1 cellular context compared by ENCODE assay signal in the genomic region with DNA sequence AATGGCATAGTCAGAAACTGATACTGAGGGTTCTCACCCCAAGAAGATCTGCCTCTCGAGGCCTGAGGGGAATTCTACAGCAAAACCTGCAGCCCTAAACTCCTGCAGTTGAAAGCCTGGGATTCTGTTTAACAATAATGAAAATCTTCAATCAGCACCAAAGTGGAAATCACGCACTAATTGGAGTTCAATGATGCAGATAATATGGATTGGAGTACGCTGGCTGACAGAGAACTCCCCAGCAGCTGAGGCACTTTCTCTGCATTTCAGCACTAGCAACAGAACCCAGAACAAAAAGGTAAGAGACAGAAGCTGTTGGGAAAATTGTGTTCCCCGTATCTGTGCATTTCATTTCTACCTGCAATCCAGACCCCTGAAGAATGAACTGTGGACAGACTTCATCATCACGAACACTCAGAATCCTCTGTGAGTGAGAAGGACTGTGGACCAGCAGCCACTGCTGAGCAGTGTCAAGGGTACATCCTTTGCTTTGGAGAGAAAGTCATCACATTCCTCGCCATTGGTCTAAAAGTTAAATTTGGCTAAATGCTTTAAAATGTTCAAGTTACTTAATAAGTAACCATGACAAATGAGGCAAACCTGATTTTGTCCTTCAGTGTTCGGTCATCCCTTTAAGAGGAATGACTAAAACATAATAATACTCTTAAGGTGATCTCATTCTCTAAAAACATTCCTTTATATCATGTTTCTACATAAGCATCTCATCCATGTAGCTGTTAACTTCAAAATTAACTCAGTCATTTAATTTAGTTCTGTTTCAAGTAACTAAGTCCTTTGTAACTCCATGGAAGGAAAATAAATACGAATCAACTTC.
TF ChIP-seq lines count a peak whose summit lies in the region.

No MANE protein-coding gene starts in this region.

TF ChIP-seq in IMR-90, 13 proteins besides CTCF, POLR2A, EP300 and RAD21 (continued from another document):
- TF ChIP-seq, protein P1, sequence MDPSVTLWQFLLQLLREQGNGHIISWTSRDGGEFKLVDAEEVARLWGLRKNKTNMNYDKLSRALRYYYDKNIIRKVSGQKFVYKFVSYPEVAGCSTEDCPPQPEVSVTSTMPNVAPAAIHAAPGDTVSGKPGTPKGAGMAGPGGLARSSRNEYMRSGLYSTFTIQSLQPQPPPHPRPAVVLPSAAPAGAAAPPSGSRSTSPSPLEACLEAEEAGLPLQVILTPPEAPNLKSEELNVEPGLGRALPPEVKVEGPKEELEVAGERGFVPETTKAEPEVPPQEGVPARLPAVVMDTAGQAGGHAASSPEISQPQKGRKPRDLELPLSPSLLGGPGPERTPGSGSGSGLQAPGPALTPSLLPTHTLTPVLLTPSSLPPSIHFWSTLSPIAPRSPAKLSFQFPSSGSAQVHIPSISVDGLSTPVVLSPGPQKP (IDR thresholded peaks at IDR 0.05; ENCODE audit: borderline replicate concordance, low read depth, low read length) = no peak
- TF ChIP-seq MAZ (IDR thresholded peaks at IDR 0.05; ENCODE audit: borderline replicate concordance, low read depth, low read length) (no peak), NFE2L2 (IDR thresholded peaks at IDR 0.05; ENCODE audit: low read depth, low read length) (no peak), MXI1 (IDR thresholded peaks at IDR 0.05; ENCODE audit: borderline replicate concordance, low read depth, low read length) (no peak), RCOR1 (IDR thresholded peaks at IDR 0.05; ENCODE audit: insufficient replicate concordance, low read length) (no peak), BHLHE40 (IDR thresholded peaks at IDR 0.05; ENCODE audit: low read depth, low read length) (no peak), SMC3 (IDR thresholded peaks at IDR 0.05; ENCODE audit: low read depth, low read length) (no peak), RFX5 (IDR thresholded peaks at IDR 0.05; ENCODE audit: low read depth, low read length) (no peak)
- TF ChIP-seq, protein P2, sequence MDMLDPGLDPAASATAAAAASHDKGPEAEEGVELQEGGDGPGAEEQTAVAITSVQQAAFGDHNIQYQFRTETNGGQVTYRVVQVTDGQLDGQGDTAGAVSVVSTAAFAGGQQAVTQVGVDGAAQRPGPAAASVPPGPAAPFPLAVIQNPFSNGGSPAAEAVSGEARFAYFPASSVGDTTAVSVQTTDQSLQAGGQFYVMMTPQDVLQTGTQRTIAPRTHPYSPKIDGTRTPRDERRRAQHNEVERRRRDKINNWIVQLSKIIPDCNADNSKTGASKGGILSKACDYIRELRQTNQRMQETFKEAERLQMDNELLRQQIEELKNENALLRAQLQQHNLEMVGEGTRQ (IDR thresholded peaks at IDR 0.05; ENCODE audit: low read depth, low read length) = no peak
